8 cellular contexts compared by ENCODE assay signal in genomic region chr6:69719602-69720193, GRCh38.
DNase-seq lines count a peak whose midpoint lies in the region; ATAC-seq and TF ChIP-seq lines count a peak whose summit lies in the region.

No MANE protein-coding gene starts in this region.

- H3K27me3 ChIP-seq in Karpas-422 (ENCODE audit: low read length): no peaks in the 10 kb centered on the region
- H3K27me3 ChIP-seq in body of pancreas: no peaks in the 10 kb centered on the region

- H3K36me3 ChIP-seq in Karpas-422 (ENCODE audit: insufficient read depth, low read length) (peaks cover 28% of the 10 kb centered on the region; the same call in 1 of the 2 replicates), body of pancreas (replicated peaks in 1 of 2; ENCODE audit: insufficient read depth in 1 of 2, low read depth in 2 of 2) (peaks cover 0 to 8% of the 10 kb centered on the region in 2 donors)

- H3K4me1 ChIP-seq in Karpas-422 (ENCODE audit: low read length) (no peaks in the 10 kb centered on the region), body of pancreas (no peaks in the 10 kb centered on the region)

- TF ChIP-seq POLR2A in body of pancreas (IDR thresholded peaks at IDR 0.05): no peak

- no peak overlapping the region for H3K27ac Mint-ChIP-seq in osteocyte (ENCODE audit: unreplicated experiment)
- no peak overlapping the region for H3K27ac Mint-ChIP-seq in effector memory CD8-positive, alpha-beta T cell

- peaks cover 20% of the 10 kb centered on the region for H3K9me3 Mint-ChIP-seq in osteocyte (ENCODE audit: unreplicated experiment)
- peaks cover 0 to 7% of the 10 kb centered on the region in 2 donors for H3K9me3 Mint-ChIP-seq in effector memory CD8-positive, alpha-beta T cell

- no peak overlapping the region for H3K4me3 ChIP-seq in Karpas-422 (ENCODE audit: low read length)
- no peak overlapping the region for H3K4me3 ChIP-seq in body of pancreas

- H3K9me3 ChIP-seq in Karpas-422 (ENCODE audit: low read length): no peaks in the 10 kb centered on the region
- H3K9me3 ChIP-seq in body of pancreas: no peaks in the 10 kb centered on the region

- ATAC-seq in body of pancreas: no peak
- no peak for ATAC-seq in effector memory CD8-positive, alpha-beta T cell (replicated peaks)

- H3K4me2 ChIP-seq in Karpas-422 (ENCODE audit: low read depth, low read length, poor library complexity, severe bottlenecking): no peak overlapping the region

- peaks cover 38% of the 10 kb centered on the region for H3K36me3 Mint-ChIP-seq in osteocyte (ENCODE audit: unreplicated experiment)
- H3K36me3 Mint-ChIP-seq in effector memory CD8-positive, alpha-beta T cell (ENCODE audit: insufficient read depth): peaks cover 33% of the 10 kb centered on the region

- intact Hi-C loops in body of pancreas (cut with DNase I): no loop called here

- no peaks in the 10 kb centered on the region for H3K4me1 Mint-ChIP-seq in osteocyte (ENCODE audit: unreplicated experiment)
- peaks cover 8 to 24% of the 10 kb centered on the region in 2 donors for H3K4me1 Mint-ChIP-seq in effector memory CD8-positive, alpha-beta T cell (ENCODE audit: low read depth in 2 of 2)

- H2AFZ ChIP-seq in Karpas-422 (ENCODE audit: low read length): no peak overlapping the region

- TF ChIP-seq CTCF in GM20000 (IDR thresholded peaks at IDR 0.05; ENCODE audit: extremely low read depth, missing control alignments): peak; percentile 1
- peak in 6 of 7 experiments; percentile 14 to 41 (median 28) for TF ChIP-seq CTCF in body of pancreas (IDR thresholded peaks at IDR 0.05)
- TF ChIP-seq CTCF in osteocyte (IDR thresholded peaks at IDR 0.05): peak; percentile 71

- H3K79me2 ChIP-seq in Karpas-422 (ENCODE audit: low read length): peaks cover 20% of the 10 kb centered on the region

- 30 to 34% methylated on average over 2 of the region's 2 CpGs for WGBS in body of pancreas, 2 donors

- H3K27me3 Mint-ChIP-seq in osteocyte (ENCODE audit: unreplicated experiment): no peaks in the 10 kb centered on the region
- no peaks in the 10 kb centered on the region for H3K27me3 Mint-ChIP-seq in effector memory CD8-positive, alpha-beta T cell

- no peak overlapping the region for H3K27ac ChIP-seq in Karpas-422 (ENCODE audit: low read length)
- H3K27ac ChIP-seq in body of pancreas: no peak overlapping the region

- DNase-seq in DMS114 treated with DMSO at 0.1 percent for 48 hours (lab: John Stamatoyannopoulos, UW; ENCODE audit: unreplicated experiment): peak; percentile 3
- peak; percentile 11 for DNase-seq in GM20000 (ENCODE audit: low spot score)
- peak; percentile 75 for DNase-seq in Karpas-422
- peak in 2 of 4 donors; percentile 20 to 26 for DNase-seq in body of pancreas
- DNase-seq in osteocyte (ENCODE audit: extremely low spot score, unreplicated experiment): no peak
- DNase-seq in effector memory CD8-positive, alpha-beta T cell: no peak
- no peak for DNase-seq in DMS79 treated with DMSO at 0.1 percent for 48 hours (lab: John Stamatoyannopoulos, UW)
- DNase-seq in GM19240 (ENCODE audit: insufficient read length, low spot score): no peak

- H3K9me2 ChIP-seq in Karpas-422 (replicated peaks; ENCODE audit: insufficient read depth, low read length): no peaks in the 10 kb centered on the region

- no peak overlapping the region for H3K9ac ChIP-seq in Karpas-422 (ENCODE audit: low read length)

- H3K4me3 Mint-ChIP-seq in osteocyte (ENCODE audit: unreplicated experiment): no peak overlapping the region
- no peak overlapping the region for H3K4me3 Mint-ChIP-seq in effector memory CD8-positive, alpha-beta T cell

- H4K20me1 ChIP-seq in Karpas-422 (ENCODE audit: insufficient read depth, low read depth, low read length): no peaks in the 10 kb centered on the region

Comparison
In these comparisons a context has a peak if more than half of its experiments do, and no peak if none do; other contexts are left out.
1. DNase-seq: peak in DMS114 treated with DMSO at 0.1 percent for 48 hours (single experiment), GM20000 (single experiment) and Karpas-422 (single experiment); none in osteocyte (single experiment), effector memory CD8-positive, alpha-beta T cell (0 of 3), DMS79 treated with DMSO at 0.1 percent for 48 hours (single experiment) and GM19240 (single experiment).
2. CTCF ChIP-seq: peak in every context shown above with its lines; median percentile 71 in osteocyte; 28 in body of pancreas; 1 in GM20000.